Comparison of ENCODE assay signal across 11 cellular contexts in genomic region chr19:55405638-55406037, GRCh38. TPM values are rescaled to one million over a fixed set of nuclear protein-coding genes. Genes with fewer than 3 reads are reported as not detected.
DNase-seq lines count a peak whose midpoint lies in the region; ATAC-seq and TF ChIP-seq lines count a peak whose summit lies in the region.
"Had no signal": no experiment of that assay in that cellular context is flagged by ENCODE, and none has a peak within 500 bp of the region (broad histone marks: within the 10 kb centered on the region; RNA-seq: fewer than 3 reads in every experiment).

No MANE protein-coding gene starts in this region.

- H3K9me3 Mint-ChIP-seq in brain = peaks cover 4 to 21% (median 12%) of the 10 kb centered on the region in 5 experiments

- H3K9ac ChIP-seq in DND-41 (ENCODE audit: low read depth, low read length) (peak overlapping the region; percentile 97), neural cell (ENCODE audit: low read length) (no peak overlapping the region)

- no peaks in the 10 kb centered on the region for H3K9me2 ChIP-seq in neural cell (ENCODE audit: insufficient read depth, low read length)

- peaks cover 4% of the 10 kb centered on the region for H3F3A ChIP-seq in neural cell (ENCODE audit: insufficient read depth, low read length, poor library complexity, severe bottlenecking)

- H3K4me3 Mint-ChIP-seq in brain = peak overlapping the region; percentile 85 to 93 (median 92)

- peak overlapping the region; percentile 21 to 91 (median 88) for H3K27ac Mint-ChIP-seq in brain

- H3K4me2 ChIP-seq in DND-41 (ENCODE audit: insufficient read depth, low read length) (peak overlapping the region; percentile 92), neural cell (ENCODE audit: low read length) (no peak overlapping the region)

- peak overlapping the region; percentile 86 for H3K27ac ChIP-seq in DND-41 (ENCODE audit: low read length)
- H3K27ac ChIP-seq in neural cell (ENCODE audit: low read length) = no peak overlapping the region
- no peak overlapping the region for H3K27ac ChIP-seq in left lung
- H3K27ac ChIP-seq: Peyer's patch had no signal

- peaks cover 7% of the 10 kb centered on the region for H3K27me3 Mint-ChIP-seq in brain

- no peak for ATAC-seq in DND-41 (ENCODE audit: insufficient read depth, low read depth)
- no peak for ATAC-seq in GM18505 (IDR thresholded peaks at IDR 0.05; ENCODE audit: unreplicated experiment)
- no peak for ATAC-seq in left lung

- DNase-seq in DND-41 (no peak), LNCaP clone FGC (ENCODE audit: low read depth) (no peak), left lung (no peak), hypothalamus (lab: John Stamatoyannopoulos, UW) (no peak)
- DNase-seq in NK-92 treated with Interleukin-12 subunit alpha and Interleukin-12 subunit beta, amount 100 ng/mL, for 24 hours (lab: John Stamatoyannopoulos, UW) = no peak
- DNase-seq: foreskin melanocyte, KBM-7, Peyer's patch had no signal

- no peak for TF ChIP-seq CTCF in DND-41 (IDR thresholded peaks at IDR 0.05; ENCODE audit: borderline replicate concordance, extremely low read depth, low read length, poor library complexity, severe bottlenecking)
- TF ChIP-seq CTCF in LNCaP clone FGC (IDR thresholded peaks at IDR 0.05; ENCODE audit: control insufficient read depth, extremely low read depth, insufficient read depth) = no peak
- TF ChIP-seq CTCF in brain (conservative IDR thresholded peaks at IDR 0.05) = no peak
- TF ChIP-seq CTCF in neural cell (IDR thresholded peaks at IDR 0.05; ENCODE audit: poor library complexity, severe bottlenecking) = no peak
- TF ChIP-seq CTCF in left lung (IDR thresholded peaks at IDR 0.05) = no peak

- H2AFZ ChIP-seq in DND-41 (ENCODE audit: low read depth, low read length) (no peak overlapping the region), neural cell (ENCODE audit: low read depth, low read length) (no peak overlapping the region)

- H4K20me1 ChIP-seq in DND-41 (ENCODE audit: insufficient read depth, low read length) (peaks cover 56% of the 10 kb centered on the region), neural cell (ENCODE audit: insufficient read depth) (no peaks in the 10 kb centered on the region)

- H3K4me1 ChIP-seq in DND-41 (ENCODE audit: insufficient read depth, low read length) (peaks cover 46% of the 10 kb centered on the region), left lung (peaks cover 8 to 24% of the 10 kb centered on the region in 2 donors)

- no peak for TF ChIP-seq EP300 in neural cell (conservative IDR thresholded peaks at IDR 0.05; ENCODE audit: poor library complexity, severe bottlenecking)

- peaks cover 62% of the 10 kb centered on the region for H3K36me3 ChIP-seq in DND-41 (ENCODE audit: insufficient read depth, low read length)
- no peaks in the 10 kb centered on the region for H3K36me3 ChIP-seq in neural cell (ENCODE audit: insufficient read depth, low read length)
- H3K36me3 ChIP-seq in left lung = peaks cover 0 to 52% of the 10 kb centered on the region in 2 donors

- H3K27me3 ChIP-seq in DND-41 (ENCODE audit: insufficient read depth, low read length, poor library complexity) = no peaks in the 10 kb centered on the region
- H3K27me3 ChIP-seq in neural cell (ENCODE audit: insufficient read depth, low read depth, low read length) = no peaks in the 10 kb centered on the region
- no peaks in the 10 kb centered on the region for H3K27me3 ChIP-seq in left lung
- H3K27me3 ChIP-seq: Peyer's patch had no signal

- intact Hi-C loops in left lung (cut with DNase I) = no loop called here

- peaks cover 46% of the 10 kb centered on the region for H3K4me1 Mint-ChIP-seq in brain

- H3K4me3 ChIP-seq in DND-41 (ENCODE audit: low read depth in 1 of 2, low read length in 2 of 2) (peak overlapping the region; percentile 89 to 90; a peak in 3 of 4 replicates), LNCaP clone FGC (ENCODE audit: low read depth, low read length) (peak overlapping the region; percentile 81; the same call in 1 of the 2 replicates), neural cell (ENCODE audit: low read length) (peak overlapping the region; percentile 90), left lung (no peak overlapping the region)

- H3K9me3 ChIP-seq in DND-41 (ENCODE audit: insufficient read depth, low read length, severe bottlenecking) (peaks cover 15% of the 10 kb centered on the region), neural cell (ENCODE audit: low read length) (no peaks in the 10 kb centered on the region), left lung (no peaks in the 10 kb centered on the region)
- H3K9me3 ChIP-seq: Peyer's patch had no signal

- no peak for TF ChIP-seq POLR2A in GM18505 (IDR thresholded peaks at IDR 0.05; ENCODE audit: borderline replicate concordance, extremely low read depth, insufficient read depth, insufficient read length)

- peaks cover 56% of the 10 kb centered on the region for H3K79me2 ChIP-seq in DND-41 (ENCODE audit: insufficient read depth, low read length)
- peaks cover 21% of the 10 kb centered on the region for H3K79me2 ChIP-seq in neural cell (replicated peaks; ENCODE audit: insufficient read depth, low read length)

- no peak for TF ChIP-seq RAD21 in neural cell (conservative IDR thresholded peaks at IDR 0.05)

- H3K36me3 Mint-ChIP-seq in brain = peaks cover 48% of the 10 kb centered on the region

TF ChIP-seq in neural cell, 6 proteins besides CTCF, POLR2A, EP300 and RAD21:
- TF ChIP-seq TAF1 (IDR thresholded peaks at IDR 0.05; ENCODE audit: low read depth) (no peak), EZH2 (IDR thresholded peaks at IDR 0.05; ENCODE audit: borderline replicate concordance, insufficient read depth, low read length, poor library complexity, severe bottlenecking) (no peak), MXI1 (conservative IDR thresholded peaks at IDR 0.05; ENCODE audit: poor library complexity, severe bottlenecking) (no peak), REST (IDR thresholded peaks at IDR 0.05; ENCODE audit: borderline replicate concordance) (no peak), SMC3 (conservative IDR thresholded peaks at IDR 0.05; ENCODE audit: poor library complexity) (no peak), POLR2AphosphoS5 (IDR thresholded peaks at IDR 0.05) (no peak)

RNA-seq across cellular contexts. Expression of gene UBE2S, which starts 1.9 kb away (rescaled TPM):
- polyA plus RNA-seq in brain (ENCODE audit: insufficient read depth, low read depth, low replicate concordance) (222 TPM), neural cell (119 and 188 TPM in 2 replicates)
- polyA minus RNA-seq in neural cell = 78.9 and 83.9 TPM in 2 replicates
- 10 to 100 TPM; 26.5 to 39.1 TPM for total RNA-seq in left lung

RNA-seq across cellular contexts. Expression of gene RPL28, which starts 19.9 kb away (rescaled TPM):
- 2,617 TPM for polyA plus RNA-seq in brain (ENCODE audit: insufficient read depth, low read depth, low replicate concordance)
- 135 and 195 TPM in 2 replicates for polyA plus RNA-seq in neural cell
- polyA minus RNA-seq in neural cell = 129 and 192 TPM in 2 replicates
- 1,000 to 10,000 TPM; 1,601 to 1,774 TPM for total RNA-seq in left lung

RNA-seq across cellular contexts. Expression of gene TMEM238, which starts 21.5 kb away (rescaled TPM):
- polyA plus RNA-seq in brain (ENCODE audit: insufficient read depth, low read depth, low replicate concordance) (2.9 TPM), neural cell (not detected in 2 replicates)
- not detected in 2 replicates for polyA minus RNA-seq in neural cell
- 10 to 100 TPM; 25.3 to 33.9 TPM for total RNA-seq in left lung

RNA-seq across cellular contexts. Expression of gene TMEM190, which starts 29.0 kb away (rescaled TPM):
- not detected for polyA plus RNA-seq in brain (ENCODE audit: insufficient read depth, low read depth, low replicate concordance)
- not detected in 2 replicates for polyA plus RNA-seq in neural cell
- not detected in 2 replicates for polyA minus RNA-seq in neural cell
- total RNA-seq in left lung = 1 to 10 TPM in 1 of 2 donors, not detected in 1; 9.3 TPM
- total RNA-seq: Peyer's patch had no signal

RNA-seq across cellular contexts. Expression of gene IL11, which starts 35.4 kb away (rescaled TPM):
- 0.41 TPM for polyA plus RNA-seq in brain (ENCODE audit: insufficient read depth, low read depth, low replicate concordance)
- 0.62 and 1.7 TPM in 2 replicates for polyA plus RNA-seq in neural cell
- 0.23 TPM in 1 of 2 replicates, not detected in the other for polyA minus RNA-seq in neural cell
- total RNA-seq in left lung = under 1 TPM; 0.10 to 0.44 TPM
- total RNA-seq: Peyer's patch had no signal

Comparison
In these comparisons a context has a peak if more than half of its experiments do, and no peak if none do; other contexts are left out.
1. H3K4me3 ChIP-seq: peak in DND-41 (2 of 2), LNCaP clone FGC (single experiment) and neural cell (single experiment); none in left lung (0 of 2).
2. RNA of gene RPL28, which starts 19.9 kb away (polyA plus RNA-seq): 2,617 TPM in brain (single experiment); 135 to 195 TPM in neural cell; every median in the first group is over 10 times any median in the second.